10 cellular contexts compared by ENCODE assay signal in genomic region chr16:62638964-62639861, GRCh38.
DNase-seq lines count a peak whose midpoint lies in the region; ATAC-seq lines count a peak whose summit lies in the region.
"Had no signal": no experiment of that assay in that cellular context is flagged by ENCODE, and none has a peak within 500 bp of the region (broad histone marks: within the 10 kb centered on the region; RNA-seq: fewer than 3 reads in every experiment).

No MANE protein-coding gene starts in this region.

- peaks cover 10% of the 10 kb centered on the region; the same call in 1 of the 2 replicates for H3K9me3 ChIP-seq in Karpas-422 (ENCODE audit: low read length)

- no peak overlapping the region for H3K4me3 ChIP-seq in Karpas-422 (ENCODE audit: low read length)

- no peaks in the 10 kb centered on the region for H3K36me3 Mint-ChIP-seq in effector memory CD8-positive, alpha-beta T cell (ENCODE audit: insufficient read depth)

- H2AFZ ChIP-seq in Karpas-422 (ENCODE audit: low read length) = no peak overlapping the region

- no peaks in the 10 kb centered on the region for H3K36me3 ChIP-seq in Karpas-422 (ENCODE audit: insufficient read depth, low read length)

- H4K20me1 ChIP-seq in Karpas-422 (ENCODE audit: insufficient read depth, low read depth, low read length) = no peaks in the 10 kb centered on the region

- H3K27me3 ChIP-seq in Karpas-422 (ENCODE audit: low read length) = no peaks in the 10 kb centered on the region

- ATAC-seq in GM18499 (IDR thresholded peaks at IDR 0.05; ENCODE audit: insufficient read depth, unreplicated experiment) (peak; percentile 87), GM21367 (IDR thresholded peaks at IDR 0.05; ENCODE audit: unreplicated experiment) (peak; percentile 64), HG03066 (IDR thresholded peaks at IDR 0.05; ENCODE audit: low read depth, unreplicated experiment) (peak; percentile 81)
- peak; percentile 59 for ATAC-seq in effector memory CD8-positive, alpha-beta T cell (replicated peaks)
- ATAC-seq: left colon had no signal

- no peak overlapping the region for H3K4me2 ChIP-seq in Karpas-422 (ENCODE audit: low read depth, low read length, poor library complexity, severe bottlenecking)

- DNase-seq in effector memory CD8-positive, alpha-beta T cell = no peak
- DNase-seq in activated effector memory CD4-positive, alpha-beta T cell treated with anti-CD3 and anti-CD28 coated beads, Interleukin-2, amount 50 U/mL, for 16 hours = no peak
- DNase-seq in Karpas-422 (no peak), CD1c-positive myeloid dendritic cell (ENCODE audit: extremely low spot score) (no peak)
- DNase-seq in activated CD4-positive, alpha-beta T cell treated with anti-CD3 and anti-CD28 coated beads for 4 hours = no peak
- DNase-seq: left colon, NCI-H226 had no signal

- H3K9me2 ChIP-seq in Karpas-422 (replicated peaks; ENCODE audit: insufficient read depth, low read length) = no peaks in the 10 kb centered on the region

- no peaks in the 10 kb centered on the region for H3K79me2 ChIP-seq in Karpas-422 (ENCODE audit: low read length)

- no peaks in the 10 kb centered on the region for H3K27me3 Mint-ChIP-seq in effector memory CD8-positive, alpha-beta T cell

- no peak overlapping the region for H3K4me3 Mint-ChIP-seq in effector memory CD8-positive, alpha-beta T cell

- H3K4me1 Mint-ChIP-seq in effector memory CD8-positive, alpha-beta T cell (ENCODE audit: low read depth in 2 of 2) = no peaks in the 10 kb centered on the region

- no peak overlapping the region for H3K27ac Mint-ChIP-seq in effector memory CD8-positive, alpha-beta T cell

- H3K27ac ChIP-seq in Karpas-422 (ENCODE audit: low read length) = no peak overlapping the region

- peaks cover 8 to 9% of the 10 kb centered on the region in 2 donors for H3K9me3 Mint-ChIP-seq in effector memory CD8-positive, alpha-beta T cell

- no peaks in the 10 kb centered on the region for H3K4me1 ChIP-seq in Karpas-422 (ENCODE audit: low read length)

- no peak overlapping the region for H3K9ac ChIP-seq in Karpas-422 (ENCODE audit: low read length)
